ENCODE assay signal across 1 cellular context in the genomic region with DNA sequence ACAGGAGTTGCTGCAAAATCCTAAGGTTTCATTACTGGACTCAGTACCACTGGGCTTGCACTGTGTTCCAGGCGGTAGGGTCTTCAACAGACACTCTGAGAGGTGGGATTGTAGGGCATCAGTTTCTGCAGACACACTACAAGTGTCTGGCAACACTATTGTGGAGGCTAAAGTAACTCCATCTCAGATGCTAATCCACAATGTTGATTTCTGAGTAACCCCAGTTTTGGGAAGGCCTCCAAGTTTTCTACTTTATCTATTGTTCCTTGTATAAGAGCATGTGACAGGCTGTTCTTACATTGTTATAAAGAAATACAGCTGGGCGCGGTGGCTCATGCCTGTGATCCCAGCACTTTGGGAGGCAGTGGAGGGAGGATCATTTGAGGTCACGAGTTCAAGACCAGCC.
TF ChIP-seq lines count a peak whose summit lies in the region.

No MANE protein-coding gene starts in this region.

TF ChIP-seq in K562, 482 proteins besides CTCF, POLR2A, EP300 and RAD21 (continued from another document and continues in another):
- TF ChIP-seq THAP7 (CRISPR knock-in tag; IDR thresholded peaks at IDR 0.05) = peak; percentile 75; the same call in 1 of the 2 replicates
- TF ChIP-seq ZKSCAN8 (CRISPR knock-in tag; IDR thresholded peaks at IDR 0.05) = peak; percentile 47; the same call in 1 of the 2 replicates
- peak; percentile 81 for TF ChIP-seq ZNF75A (CRISPR knock-in tag; IDR thresholded peaks at IDR 0.05)
- TF ChIP-seq ZNF707 (CRISPR knock-in tag; conservative IDR thresholded peaks at IDR 0.05) = peak; percentile 56
- peak; percentile 86; the same call in 1 of the 2 replicates for TF ChIP-seq ZNF197 (CRISPR knock-in tag; IDR thresholded peaks at IDR 0.05; ENCODE audit: low read depth)
- TF ChIP-seq ZNF280B (CRISPR knock-in tag; IDR thresholded peaks at IDR 0.05) = 0 out of 2 replicates have a peak, but pooled peaks have one; percentile 57
- TF ChIP-seq NCOR1 (IDR thresholded peaks at IDR 0.05) = no peak
- TF ChIP-seq PHTF2 (CRISPR knock-in tag; IDR thresholded peaks at IDR 0.05) = peak; percentile 88
- 0 out of 2 replicates have a peak, but pooled peaks have one; percentile 20 for TF ChIP-seq TCF3 (CRISPR knock-in tag; IDR thresholded peaks at IDR 0.05)
- TF ChIP-seq SMAD4 (CRISPR knock-in tag; conservative IDR thresholded peaks at IDR 0.05) = peak; percentile 71
- TF ChIP-seq ZNF57 (CRISPR knock-in tag; IDR thresholded peaks at IDR 0.05) = 0 out of 2 replicates have a peak, but pooled peaks have one; percentile 42
- TF ChIP-seq ZNF695 (CRISPR knock-in tag; IDR thresholded peaks at IDR 0.05) = 0 out of 2 replicates have a peak, but pooled peaks have one; percentile 58
- peak; percentile 95 for TF ChIP-seq HIVEP1 (CRISPR knock-in tag; IDR thresholded peaks at IDR 0.05)
- TF ChIP-seq ERF (CRISPR knock-in tag; IDR thresholded peaks at IDR 0.05) = peak; percentile 76
- TF ChIP-seq ZBTB9 (CRISPR knock-in tag; IDR thresholded peaks at IDR 0.05) = peak; percentile 96
- no peak for TF ChIP-seq JUND (IDR thresholded peaks at IDR 0.05; ENCODE audit: borderline replicate concordance, low read depth, low read length)
- peak; percentile 69; the same call in 2 of the 3 replicates for TF ChIP-seq JUND (tag; IDR thresholded peaks at IDR 0.05; ENCODE audit: borderline replicate concordance, low read depth, low read length)
- TF ChIP-seq NR4A1 (CRISPR knock-in tag; IDR thresholded peaks at IDR 0.05) = 0 out of 2 replicates have a peak, but pooled peaks have one; percentile 31
- TF ChIP-seq NR4A1 (tag; IDR thresholded peaks at IDR 0.05) = peak; percentile 98
- TF ChIP-seq BACH1 (tag; IDR thresholded peaks at IDR 0.05) = 0 out of 2 replicates have a peak, but pooled peaks have one; percentile 35
- no peak for TF ChIP-seq HCFC1 (IDR thresholded peaks at IDR 0.05; ENCODE audit: low read depth, low read length)
- TF ChIP-seq DDX20 (tag; IDR thresholded peaks at IDR 0.05; ENCODE audit: low read depth) = peak; percentile 85
- no peak for TF ChIP-seq NR2C1 (IDR thresholded peaks at IDR 0.05)
- peak; percentile 81 for TF ChIP-seq NR2C1 (tag; IDR thresholded peaks at IDR 0.05)
- no peak for TF ChIP-seq ZNF431 (CRISPR knock-in tag; IDR thresholded peaks at IDR 0.05)
- TF ChIP-seq, protein P1, sequence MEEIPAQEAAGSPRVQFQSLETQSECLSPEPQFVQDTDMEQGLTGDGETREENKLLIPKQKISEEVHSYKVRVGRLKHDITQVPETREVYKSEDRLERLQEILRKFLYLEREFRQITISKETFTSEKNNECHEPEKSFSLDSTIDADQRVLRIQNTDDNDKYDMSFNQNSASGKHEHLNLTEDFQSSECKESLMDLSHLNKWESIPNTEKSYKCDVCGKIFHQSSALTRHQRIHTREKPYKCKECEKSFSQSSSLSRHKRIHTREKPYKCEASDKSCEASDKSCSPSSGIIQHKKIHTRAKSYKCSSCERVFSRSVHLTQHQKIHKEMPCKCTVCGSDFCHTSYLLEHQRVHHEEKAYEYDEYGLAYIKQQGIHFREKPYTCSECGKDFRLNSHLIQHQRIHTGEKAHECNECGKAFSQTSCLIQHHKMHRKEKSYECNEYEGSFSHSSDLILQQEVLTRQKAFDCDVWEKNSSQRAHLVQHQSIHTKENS (CRISPR knock-in tag; IDR thresholded peaks at IDR 0.05) = 0 out of 2 replicates have a peak, but pooled peaks have one; percentile 64
- TF ChIP-seq CEBPG (CRISPR knock-in tag; IDR thresholded peaks at IDR 0.05) = no peak
- no peak for TF ChIP-seq CEBPG (tag; conservative IDR thresholded peaks at IDR 0.05 in 1 of 2, IDR thresholded peaks at IDR 0.05 in 1 of 2)
- peak; percentile 32; the same call in 1 of the 2 replicates for TF ChIP-seq ZBTB34 (CRISPR knock-in tag; IDR thresholded peaks at IDR 0.05)
- peak; percentile 95 for TF ChIP-seq DMBX1 (CRISPR knock-in tag; IDR thresholded peaks at IDR 0.05; ENCODE audit: borderline replicate concordance)
- TF ChIP-seq ZNF696 (CRISPR knock-in tag; conservative IDR thresholded peaks at IDR 0.05) = peak; percentile 15; the same call in 1 of the 2 replicates
- no peak for TF ChIP-seq DIDO1 (tag; IDR thresholded peaks at IDR 0.05; ENCODE audit: low read depth)
- peak; percentile 84 for TF ChIP-seq ZNF41 (CRISPR knock-in tag; conservative IDR thresholded peaks at IDR 0.05)
- peak; percentile 79; the same call in 1 of the 2 replicates for TF ChIP-seq ZNF212 (CRISPR knock-in tag; IDR thresholded peaks at IDR 0.05)
- no peak for TF ChIP-seq IRF2 (CRISPR knock-in tag; IDR thresholded peaks at IDR 0.05)
- TF ChIP-seq, protein P2, sequence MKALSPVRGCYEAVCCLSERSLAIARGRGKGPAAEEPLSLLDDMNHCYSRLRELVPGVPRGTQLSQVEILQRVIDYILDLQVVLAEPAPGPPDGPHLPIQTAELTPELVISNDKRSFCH (CRISPR knock-in tag; IDR thresholded peaks at IDR 0.05) = 0 out of 2 replicates have a peak, but pooled peaks have one; percentile 27
- TF ChIP-seq, protein P2 (tag; IDR thresholded peaks at IDR 0.05) = no peak; the same call in none of the 2 replicates
- TF ChIP-seq NFIC (IDR thresholded peaks at IDR 0.05) = peak; percentile 60
- peak; percentile 28; the same call in 1 of the 2 replicates for TF ChIP-seq TFAP4 (CRISPR knock-in tag; IDR thresholded peaks at IDR 0.05; ENCODE audit: borderline replicate concordance)
- TF ChIP-seq KLF16 (IDR thresholded peaks at IDR 0.05) = no peak
- peak; percentile 79; the same call in 1 of the 2 replicates for TF ChIP-seq CREB5 (CRISPR knock-in tag; IDR thresholded peaks at IDR 0.05)
- peak; percentile 88 for TF ChIP-seq TCFL5 (CRISPR knock-in tag; conservative IDR thresholded peaks at IDR 0.05)
- peak; percentile 61 for TF ChIP-seq NR2F6 (CRISPR knock-in tag; IDR thresholded peaks at IDR 0.05)
- TF ChIP-seq CXXC5 (CRISPR knock-in tag; IDR thresholded peaks at IDR 0.05) = peak; percentile 83
- TF ChIP-seq FOXP4 (CRISPR knock-in tag; IDR thresholded peaks at IDR 0.05; ENCODE audit: borderline replicate concordance) = no peak
- peak; percentile 75 for TF ChIP-seq GTF2A2 (tag; IDR thresholded peaks at IDR 0.05)
- peak; percentile 92 for TF ChIP-seq MTF1 (CRISPR knock-in tag; IDR thresholded peaks at IDR 0.05; ENCODE audit: borderline replicate concordance)
- TF ChIP-seq, protein P3, sequence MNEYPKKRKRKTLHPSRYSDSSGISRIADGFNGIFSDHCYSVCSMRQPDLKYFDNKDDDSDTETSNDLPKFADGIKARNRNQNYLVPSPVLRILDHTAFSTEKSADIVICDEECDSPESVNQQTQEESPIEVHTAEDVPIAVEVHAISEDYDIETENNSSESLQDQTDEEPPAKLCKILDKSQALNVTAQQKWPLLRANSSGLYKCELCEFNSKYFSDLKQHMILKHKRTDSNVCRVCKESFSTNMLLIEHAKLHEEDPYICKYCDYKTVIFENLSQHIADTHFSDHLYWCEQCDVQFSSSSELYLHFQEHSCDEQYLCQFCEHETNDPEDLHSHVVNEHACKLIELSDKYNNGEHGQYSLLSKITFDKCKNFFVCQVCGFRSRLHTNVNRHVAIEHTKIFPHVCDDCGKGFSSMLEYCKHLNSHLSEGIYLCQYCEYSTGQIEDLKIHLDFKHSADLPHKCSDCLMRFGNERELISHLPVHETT (CRISPR knock-in tag; conservative IDR thresholded peaks at IDR 0.05 in 1 of 2, IDR thresholded peaks at IDR 0.05 in 1 of 2) = peak in 1 of 2 experiments; percentile 85; a peak in 2 of 4 replicates
- no peak for TF ChIP-seq U2AF1 (optimal IDR thresholded peaks at IDR 0.05; ENCODE audit: low read depth, low read length)
- peak; percentile 89 for TF ChIP-seq TSHZ1 (CRISPR knock-in tag; IDR thresholded peaks at IDR 0.05)
